In genomic region chr15:63858881-63859280, GRCh38 we compare ENCODE assay signal across 11 cellular contexts. TPM values are rescaled to one million over a fixed set of nuclear protein-coding genes. Genes with fewer than 3 reads are reported as not detected.
DNase-seq lines count a peak whose midpoint lies in the region; ATAC-seq and TF ChIP-seq lines count a peak whose summit lies in the region.
"Had no signal": no experiment of that assay in that cellular context is flagged by ENCODE, and none has a peak within 500 bp of the region (broad histone marks: within the 10 kb centered on the region; RNA-seq: fewer than 3 reads in every experiment).

No MANE protein-coding gene starts in this region.

- H3K4me1 Mint-ChIP-seq in activated CD8-positive, alpha-beta T cell treated with anti-CD3 and anti-CD28 coated beads for 36 hours (ENCODE audit: low read depth) = peaks cover 38% of the 10 kb centered on the region
- peaks cover 23% of the 10 kb centered on the region for H3K4me1 Mint-ChIP-seq in activated CD8-positive, alpha-beta T cell treated with anti-CD3 and anti-CD28 coated beads, Interleukin-2, amount 10 ng/mL, durations not matched to agents 7 days and 5 days (ENCODE audit: low read depth)
- H3K4me1 Mint-ChIP-seq in T-helper 17 cell = peaks cover 26% of the 10 kb centered on the region

- no peak overlapping the region for H3K4me3 Mint-ChIP-seq in activated CD8-positive, alpha-beta T cell treated with anti-CD3 and anti-CD28 coated beads for 36 hours
- H3K4me3 Mint-ChIP-seq in activated CD8-positive, alpha-beta T cell treated with anti-CD3 and anti-CD28 coated beads, Interleukin-2, amount 10 ng/mL, durations not matched to agents 7 days and 5 days = no peak overlapping the region
- no peak overlapping the region for H3K4me3 Mint-ChIP-seq in T-helper 17 cell

- WGBS in psoas muscle, 3 donors = 32 to 43% (median 39%) methylated on average over 3 of the region's 3 CpGs

- H3K27me3 ChIP-seq in psoas muscle (ENCODE audit: insufficient read depth in 3 of 3, low read length in 2 of 3) = no peaks in the 10 kb centered on the region
- H3K27me3 ChIP-seq: cardiac muscle cell had no signal

- peaks cover 15% of the 10 kb centered on the region for H3K4me1 ChIP-seq in psoas muscle

- POLR2A ChIA-PET in activated CD8-positive, alpha-beta T cell treated with anti-CD3 and anti-CD28 coated beads for 36 hours (lab: Charles Lee) = interaction anchor here (0.6 to 1.1 kb wide), 3 partner anchors 10 to 74 kb away, joined by 3 read pairs; no protein-coding TSS in a partner anchor
- POLR2A ChIA-PET in activated CD8-positive, alpha-beta T cell treated with anti-CD3 and anti-CD28 coated beads, Interleukin-2, amount 10 ng/mL, durations not matched to agents 7 days and 5 days (lab: Charles Lee) = interaction anchor here (2.1 kb wide), 1 partner anchor 26 kb away, joined by 6 read pairs; no protein-coding TSS in a partner anchor

- H3K9me3 ChIP-seq in T-helper 17 cell (ENCODE audit: control insufficient read depth, low read length, poor library complexity, severe bottlenecking) (no peaks in the 10 kb centered on the region), psoas muscle (no peaks in the 10 kb centered on the region)

- H3K9me3 Mint-ChIP-seq in activated CD8-positive, alpha-beta T cell treated with anti-CD3 and anti-CD28 coated beads for 36 hours = no peaks in the 10 kb centered on the region
- H3K9me3 Mint-ChIP-seq in activated CD8-positive, alpha-beta T cell treated with anti-CD3 and anti-CD28 coated beads, Interleukin-2, amount 10 ng/mL, durations not matched to agents 7 days and 5 days (ENCODE audit: insufficient read depth) = no peaks in the 10 kb centered on the region

- TF ChIP-seq CTCF in activated CD8-positive, alpha-beta T cell treated with anti-CD3 and anti-CD28 coated beads for 36 hours (IDR thresholded peaks at IDR 0.05) = no peak
- no peak for TF ChIP-seq CTCF in psoas muscle (IDR thresholded peaks at IDR 0.05)

- no peaks in the 10 kb centered on the region for H3K36me3 Mint-ChIP-seq in activated CD8-positive, alpha-beta T cell treated with anti-CD3 and anti-CD28 coated beads for 36 hours (ENCODE audit: low read depth)
- H3K36me3 Mint-ChIP-seq in activated CD8-positive, alpha-beta T cell treated with anti-CD3 and anti-CD28 coated beads, Interleukin-2, amount 10 ng/mL, durations not matched to agents 7 days and 5 days (ENCODE audit: low read depth) = no peaks in the 10 kb centered on the region
- H3K36me3 Mint-ChIP-seq in T-helper 17 cell (ENCODE audit: low read depth) = no peaks in the 10 kb centered on the region

- no peak for DNase-seq in activated CD8-positive, alpha-beta T cell treated with anti-CD3 and anti-CD28 coated beads for 36 hours
- no peak for DNase-seq in activated CD8-positive, alpha-beta T cell treated with anti-CD3 and anti-CD28 coated beads, Interleukin-2, amount 10 ng/mL, durations not matched to agents 7 days and 5 days
- DNase-seq in T-helper 17 cell = no peak
- peak; percentile 95 for DNase-seq in glomerular endothelial cell (ENCODE audit: extremely low read depth, low read depth, low spot score)
- no peak for DNase-seq in psoas muscle
- no peak for DNase-seq in COLO829 (ENCODE audit: low spot score)
- DNase-seq in NCI-H82 treated with DMSO at 0.1 percent for 48 hours (lab: John Stamatoyannopoulos, UW; ENCODE audit: unreplicated experiment) = no peak
- no peak for DNase-seq in mucosa of gallbladder (ENCODE audit: low spot score)
- DNase-seq: DND-41, Kasumi-1 had no signal

- H3K36me3 ChIP-seq in psoas muscle (ENCODE audit: insufficient read depth in 1 of 2, low read depth in 1 of 2) = no peaks in the 10 kb centered on the region
- H3K36me3 ChIP-seq: cardiac muscle cell had no signal

- H3K4me3 ChIP-seq in psoas muscle = no peak overlapping the region
- H3K4me3 ChIP-seq: cardiac muscle cell had no signal

- no peaks in the 10 kb centered on the region for H3K27me3 Mint-ChIP-seq in activated CD8-positive, alpha-beta T cell treated with anti-CD3 and anti-CD28 coated beads for 36 hours
- no peaks in the 10 kb centered on the region for H3K27me3 Mint-ChIP-seq in activated CD8-positive, alpha-beta T cell treated with anti-CD3 and anti-CD28 coated beads, Interleukin-2, amount 10 ng/mL, durations not matched to agents 7 days and 5 days (ENCODE audit: low read depth)
- H3K27me3 Mint-ChIP-seq in T-helper 17 cell = no peaks in the 10 kb centered on the region

- CTCF ChIA-PET in activated CD8-positive, alpha-beta T cell treated with anti-CD3 and anti-CD28 coated beads for 36 hours (lab: Charles Lee) = interaction anchor here (1.2 to 4.3 kb wide), 4 partner anchors 10 to 70 kb away, joined by 3 to 24 read pairs (median 7); no protein-coding TSS in a partner anchor
- CTCF ChIA-PET in activated CD8-positive, alpha-beta T cell treated with anti-CD3 and anti-CD28 coated beads, Interleukin-2, amount 10 ng/mL, durations not matched to agents 7 days and 5 days (lab: Charles Lee) = interaction anchor here (0.9 to 1.5 kb wide), 5 partner anchors 11 to 209 kb away, joined by 3 to 4 read pairs (median 3); no protein-coding TSS in a partner anchor

- ATAC-seq in activated CD8-positive, alpha-beta T cell treated with anti-CD3 and anti-CD28 coated beads for 36 hours = no peak
- ATAC-seq in activated CD8-positive, alpha-beta T cell treated with anti-CD3 and anti-CD28 coated beads, Interleukin-2, amount 10 ng/mL, durations not matched to agents 7 days and 5 days = no peak
- ATAC-seq in T-helper 17 cell = peak; percentile 31
- peak in 1 of 4 donors; percentile 49 for ATAC-seq in psoas muscle

- H3K27ac ChIP-seq in psoas muscle = peak overlapping the region; percentile 39
- H3K27ac ChIP-seq: cardiac muscle cell had no signal

- peak overlapping the region; percentile 62 for H3K27ac Mint-ChIP-seq in activated CD8-positive, alpha-beta T cell treated with anti-CD3 and anti-CD28 coated beads for 36 hours
- H3K27ac Mint-ChIP-seq in activated CD8-positive, alpha-beta T cell treated with anti-CD3 and anti-CD28 coated beads, Interleukin-2, amount 10 ng/mL, durations not matched to agents 7 days and 5 days = no peak overlapping the region
- peak overlapping the region; percentile 93 for H3K27ac Mint-ChIP-seq in T-helper 17 cell

- intact Hi-C loops in activated CD8-positive, alpha-beta T cell treated with anti-CD3 and anti-CD28 coated beads for 36 hours (cut with micrococcal nuclease) = no loop called here
- intact Hi-C loops in psoas muscle (cut with DNase I) = no loop called here

RNA-seq across cellular contexts. Expression of gene HERC1, which starts 25.1 kb away (rescaled TPM):
- total RNA-seq in activated CD8-positive, alpha-beta T cell treated with anti-CD3 and anti-CD28 coated beads for 36 hours = 10 to 100 TPM; 56.7 to 70.5 TPM
- 10 to 100 TPM; 89.8 to 96.0 TPM for total RNA-seq in activated CD8-positive, alpha-beta T cell treated with anti-CD3 and anti-CD28 coated beads, Interleukin-2, amount 10 ng/mL, durations not matched to agents 7 days and 5 days
- total RNA-seq in T-helper 17 cell (100 to 1,000 TPM; 252 to 271 TPM), glomerular endothelial cell (94.7 and 140 TPM in 2 replicates), psoas muscle (10 to 100 TPM; 54.9 to 98.5 (median 79.5) TPM), mucosa of gallbladder (81.9 TPM)
- polyA plus RNA-seq in psoas muscle = 10 to 100 TPM; 31.4 to 49.9 (median 43.2) TPM
